ENCODE assay signal across 17 cellular contexts in the genomic region with DNA sequence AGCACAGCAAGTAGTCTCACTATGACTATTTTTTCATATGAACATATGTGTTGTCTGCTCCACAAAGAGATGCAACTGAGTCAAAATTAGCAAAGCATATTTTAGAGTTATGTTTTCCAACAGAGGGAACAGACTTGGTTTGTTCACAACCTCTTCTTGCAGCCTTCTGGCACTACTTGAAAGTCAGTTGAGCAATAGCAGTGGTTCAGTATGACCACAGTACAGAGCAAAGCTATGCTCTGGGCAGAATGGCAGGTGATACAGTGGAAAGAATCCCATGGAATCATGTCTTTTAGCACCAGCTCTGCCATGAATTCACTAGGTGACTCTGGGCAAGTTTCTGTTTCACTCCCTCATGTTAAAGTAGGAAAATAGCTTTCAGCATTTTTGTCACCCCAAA. TPM values are rescaled to one million over a fixed set of nuclear protein-coding genes. Genes with fewer than 3 reads are reported as not detected.
DNase-seq lines count a peak whose midpoint lies in the region; ATAC-seq and TF ChIP-seq lines count a peak whose summit lies in the region.
"Had no signal": no experiment of that assay in that cellular context is flagged by ENCODE, and none has a peak within 500 bp of the region (broad histone marks: within the 10 kb centered on the region; RNA-seq: fewer than 3 reads in every experiment).

No MANE protein-coding gene starts in this region.

- CTCF ChIA-PET in IMR-90 (lab: Yijun Ruan, JAX), result interaction anchor here (0.7 to 2.6 kb wide), 4 partner anchors 21 to 107 kb away, joined by 3 to 8 read pairs (median 5); no protein-coding TSS in a partner anchor
- CTCF ChIA-PET in mammary epithelial cell (lab: Charles Lee; ENCODE audit: low non-redundant PET), result no interaction called here

- H2AK5ac ChIP-seq in IMR-90 (ENCODE audit: low read depth, low read length), result no peak overlapping the region; the same call in 1 of the 2 replicates

- H4K8ac ChIP-seq in IMR-90 (ENCODE audit: low read depth in 2 of 2, low read length in 2 of 2), result peak overlapping the region in 1 of 2 experiments; percentile 23; a peak in 1 of 4 replicates

- H3K4me2 ChIP-seq in IMR-90 (ENCODE audit: low read depth, low read length) (no peak overlapping the region), mammary epithelial cell (ENCODE audit: insufficient read depth, low read depth, low read length) (no peak overlapping the region)

- BruUV-seq in IMR-90 (replicated peaks; lab: Mats Ljungman, UMichigan), result no TSS peak
- no TSS peak for BruUV-seq in mammary epithelial cell (replicated peaks; lab: Mats Ljungman, UMichigan)

- H2AFZ ChIP-seq in IMR-90 (replicated peaks; ENCODE audit: low read length, poor library complexity), result no peak overlapping the region
- no peak overlapping the region for H2AFZ ChIP-seq in mammary epithelial cell (ENCODE audit: low read depth, low read length)

- peak overlapping the region; percentile 33; the same call in 1 of the 2 replicates for H2BK20ac ChIP-seq in IMR-90 (ENCODE audit: low read depth, low read length)

- peak overlapping the region; percentile 62 for H2BK5ac ChIP-seq in IMR-90 (ENCODE audit: low read depth, low read length, poor library complexity, severe bottlenecking)

- no peaks in the 10 kb centered on the region for H3K4me1 ChIP-seq in IMR-90 (ENCODE audit: control insufficient read depth, insufficient read depth, low read length)
- H3K4me1 ChIP-seq in mammary epithelial cell (ENCODE audit: insufficient read depth, low read length), result peaks cover 20% of the 10 kb centered on the region

- peak overlapping the region; percentile 3; the same call in 1 of the 2 replicates for H3K4ac ChIP-seq in IMR-90 (ENCODE audit: low read depth, low read length)

- no peak; the same call in 1 of the 2 replicates for TF ChIP-seq RAD21 in IMR-90 (IDR thresholded peaks at IDR 0.05; ENCODE audit: low read length)

- no peaks in the 10 kb centered on the region for H3K9me3 ChIP-seq in IMR-90 (ENCODE audit: control insufficient read depth, insufficient read depth, low read length)
- H3K9me3 ChIP-seq in mammary epithelial cell (replicated peaks; ENCODE audit: insufficient read depth, low read length), result no peaks in the 10 kb centered on the region

- no peaks in the 10 kb centered on the region for H3K9me1 ChIP-seq in IMR-90 (ENCODE audit: insufficient read depth, low read length)

- in situ Hi-C loops in IMR-90 (cut with MboI; ENCODE audit: low sequenced_read_pairs), result no loop called here
- in situ Hi-C loops in mammary epithelial cell (cut with MboI; ENCODE audit: low sequenced_read_pairs in 2 of 2), result loop anchor here in 1 of 2 donors (25.0 kb wide), 1 partner anchor 274 kb away; no protein-coding TSS in a partner anchor
- in situ Hi-C loops in GM13977 (cut with MboI; ENCODE audit: low pct_unique_long_range_greater_than_20kb, low sequenced_read_pairs, unreplicated experiment), result no loop called here

- H4K91ac ChIP-seq in IMR-90 (ENCODE audit: insufficient read depth, low read depth, low read length), result no peak overlapping the region

- no peaks in the 10 kb centered on the region for H3K27me3 ChIP-seq in IMR-90 (ENCODE audit: control insufficient read depth, insufficient read depth, low read length)
- H3K27me3 ChIP-seq in mammary epithelial cell (ENCODE audit: insufficient read depth, low read length), result no peaks in the 10 kb centered on the region

- TF ChIP-seq POLR2A in IMR-90 (IDR thresholded peaks at IDR 0.05; ENCODE audit: low read depth, low read length), result no peak

- H2BK15ac ChIP-seq in IMR-90 (ENCODE audit: low read depth, low read length), result no peak overlapping the region

- peaks cover 0 to 12% of the 10 kb centered on the region in 2 experiments; a peak in 2 of 4 replicates for H3K79me1 ChIP-seq in IMR-90 (ENCODE audit: low read depth in 1 of 2, low read length in 2 of 2)

- H3K9ac ChIP-seq in IMR-90 (ENCODE audit: low read depth, low read length), result no peak overlapping the region
- no peak overlapping the region for H3K9ac ChIP-seq in mammary epithelial cell (ENCODE audit: insufficient read depth, low read length)

- H3K36me3 ChIP-seq in IMR-90 (ENCODE audit: control insufficient read depth, insufficient read depth, low read length) (peaks cover 22% of the 10 kb centered on the region), mammary epithelial cell (ENCODE audit: insufficient read depth, low read length) (peaks cover 25% of the 10 kb centered on the region)

- dilution Hi-C loops in IMR-90 (cut with HindIII; ENCODE audit: low sequenced_read_pairs, unreplicated experiment), result no loop called here
- dilution Hi-C loops in mammary epithelial cell (cut with HindIII; ENCODE audit: low sequenced_read_pairs), result no loop called here

- POLR2A ChIA-PET in IMR-90 (lab: Charles Lee; ENCODE audit: unreplicated experiment), result interaction anchor here (0.9 to 3.6 kb wide), 8 partner anchors 21 to 288 kb away, joined by 3 to 51 read pairs (median 14); no protein-coding TSS in a partner anchor

- no peak overlapping the region for H3K18ac ChIP-seq in IMR-90 (ENCODE audit: low read depth, low read length)

- 0 out of 2 replicates have a peak, but pooled peaks have one; percentile 1 for ATAC-seq in IMR-90 (ENCODE audit: low read depth)
- no peak for ATAC-seq in GM21526 (IDR thresholded peaks at IDR 0.05; ENCODE audit: low FRiP score, unreplicated experiment)
- ATAC-seq: effector memory CD8-positive, alpha-beta T cell; stimulated activated memory B cell treated with anti-CD40 and anti-IgM and Interleukin-4, amounts not matched to agents 10 μg/mL and 1 μg/mL and 100 μg/mL, for 72 hours had no signal

- peak overlapping the region; percentile 17 for H2BK120ac ChIP-seq in IMR-90 (ENCODE audit: low read depth, low read length)

- no peak overlapping the region for H2AK9ac ChIP-seq in IMR-90 (replicated peaks; ENCODE audit: low read depth, low read length, poor library complexity)

- H4K20me1 ChIP-seq in IMR-90 (ENCODE audit: insufficient read depth, low read length), result peaks cover 37% of the 10 kb centered on the region
- no peaks in the 10 kb centered on the region for H4K20me1 ChIP-seq in mammary epithelial cell (ENCODE audit: insufficient read depth, low read length)

- H4K5ac ChIP-seq in IMR-90 (ENCODE audit: low read depth, low read length), result no peak overlapping the region

- no peak for TF ChIP-seq CTCF in AG09319 (IDR thresholded peaks at IDR 0.05; ENCODE audit: low read depth, low read length)
- TF ChIP-seq CTCF in IMR-90 (conservative IDR thresholded peaks at IDR 0.05; ENCODE audit: low read depth, low read length), result no peak
- TF ChIP-seq CTCF in mammary epithelial cell (conservative IDR thresholded peaks at IDR 0.05 in 1 of 2, IDR thresholded peaks at IDR 0.05 in 1 of 2; ENCODE audit: extremely low read depth in 1 of 2, insufficient read depth in 1 of 2, low read depth in 1 of 2, low read length in 2 of 2), result no peak
- no peak for TF ChIP-seq CTCF in GM13977 (IDR thresholded peaks at IDR 0.05; ENCODE audit: extremely low read depth, insufficient read depth, missing control alignments)

- H3K27ac ChIP-seq in IMR-90 (ENCODE audit: insufficient read depth, low read length) (no peak overlapping the region), mammary epithelial cell (ENCODE audit: insufficient read depth, low read depth, low read length) (no peak overlapping the region)

- no peak overlapping the region for H3K56ac ChIP-seq in IMR-90 (ENCODE audit: extremely low read depth, insufficient read depth, low read length)

- H3K4me3 ChIP-seq in IMR-90 (ENCODE audit: insufficient read depth, low read depth, low read length) (no peak overlapping the region), mammary epithelial cell (replicated peaks in 1 of 3; ENCODE audit: insufficient read depth in 1 of 3, low read depth in 2 of 3, low read length in 3 of 3) (no peak overlapping the region)
- H3K4me3 ChIP-seq: lung had no signal

- DNase-seq in AG09319 (ENCODE audit: extremely low read depth, low read depth) (peak; percentile 52), IMR-90 (peak; percentile 86), mammary epithelial cell (peak; percentile 64), myocyte (ENCODE audit: low read depth) (peak; percentile 67), GM13977 (ENCODE audit: low spot score) (no peak), NCI-H1092 (lab: John Stamatoyannopoulos, UW) (no peak)
- no peak for DNase-seq in stimulated activated CD4-positive, alpha-beta T cell treated with anti-CD3 and anti-CD28 coated beads, Interleukin-2, amount 100 ng/mL, for 24 hours
- DNase-seq: aorta; CD4-positive, CD25-positive, alpha-beta regulatory T cell; effector memory CD8-positive, alpha-beta T cell; hypothalamus; NCI-H1417; NCI-H510A treated with DMSO at 0.1 percent for 48 hours; RPMI8226 had no signal

- intact Hi-C loops in IMR-90 (cut with micrococcal nuclease), result loop anchor here (1.0 to 5.0 kb wide), 6 partner anchors 26 to 431 kb away; no protein-coding TSS in a partner anchor
- intact Hi-C loops in mammary epithelial cell (cut with micrococcal nuclease), result loop anchor here (2.0 kb wide), 1 partner anchor 107 kb away; no protein-coding TSS in a partner anchor

- no peak overlapping the region for H3K14ac ChIP-seq in IMR-90 (replicated peaks; ENCODE audit: low read depth, low read length)

- peaks cover 25% of the 10 kb centered on the region for H3K79me2 ChIP-seq in mammary epithelial cell (ENCODE audit: insufficient read depth, low read length)

- no peak overlapping the region for H3K23ac ChIP-seq in IMR-90 (ENCODE audit: low read depth, low read length)

TF ChIP-seq in IMR-90, 13 proteins besides CTCF, POLR2A, EP300 and RAD21:
- TF ChIP-seq SMC3 (IDR thresholded peaks at IDR 0.05; ENCODE audit: low read depth, low read length) (no peak), BHLHE40 (IDR thresholded peaks at IDR 0.05; ENCODE audit: low read depth, low read length) (peak; percentile 68; the same call in 1 of the 2 replicates), CEBPB (IDR thresholded peaks at IDR 0.05; ENCODE audit: low read depth, low read length) (peak; percentile 96)

RNA-seq across cellular contexts. Expression of a gene that starts 5.3 kb away (rescaled TPM):
- total RNA-seq in IMR-90 (2012; rRNA removed), result 76.9 and 90.3 TPM in 2 replicates
- 819 and 905 TPM in 2 replicates for polyA plus RNA-seq in IMR-90 (2012; rRNA removed)
- polyA plus RNA-seq in IMR-90 (2012; cell fraction: cytosol; rRNA removed), result 700 and 814 TPM in 2 replicates
- 1,179 and 1,372 TPM in 2 replicates for polyA plus RNA-seq in IMR-90 (2012; cell fraction: nucleus; rRNA removed; ENCODE audit: low replicate concordance)
- total RNA-seq in mammary epithelial cell, result 100 to 1,000 TPM in 1 of 2 donors, 10 to 100 TPM in 1; 59.7 to 164 TPM
- polyA plus RNA-seq in mammary epithelial cell, result 83.8 TPM
- polyA minus RNA-seq in mammary epithelial cell, result 130 TPM
- total RNA-seq in myocyte, result 11.9 and 12.5 TPM in 2 replicates
- 296 TPM for polyA plus RNA-seq in myocyte (2012)
- total RNA-seq: CD4-positive, CD25-positive, alpha-beta regulatory T cell had no signal
- polyA plus RNA-seq: CD4-positive, CD25-positive, alpha-beta regulatory T cell had no signal

Comparison
In these comparisons a context has a peak if more than half of its experiments do, and no peak if none do; other contexts are left out.
1. DNase-seq: peak in AG09319 (single experiment), IMR-90 (single experiment), mammary epithelial cell (single experiment) and myocyte (single experiment); none in GM13977 (single experiment), NCI-H1092 (single experiment) and stimulated activated CD4-positive, alpha-beta T cell treated with anti-CD3 and anti-CD28 coated beads, Interleukin-2, amount 100 ng/mL, for 24 hours (0 of 2).